13 cellular contexts compared by ENCODE assay signal in genomic region chr3:72157782-72158638, GRCh38.
DNase-seq lines count a peak whose midpoint lies in the region; ATAC-seq, FAIRE-seq and TF ChIP-seq lines count a peak whose summit lies in the region.
"Had no signal": no experiment of that assay in that cellular context is flagged by ENCODE, and none has a peak within 500 bp of the region (broad histone marks: within the 10 kb centered on the region; RNA-seq: fewer than 3 reads in every experiment).

No MANE protein-coding gene starts in this region.

- no peak overlapping the region for H3K27ac ChIP-seq in left ventricle myocardium inferior (replicated peaks)
- H3K27ac ChIP-seq: colonic mucosa, foreskin keratinocyte had no signal

- no peak for TF ChIP-seq CTCF in GM20000 (IDR thresholded peaks at IDR 0.05; ENCODE audit: extremely low read depth, missing control alignments)
- no peak for TF ChIP-seq CTCF in left ventricle myocardium inferior (IDR thresholded peaks at IDR 0.05; ENCODE audit: borderline replicate concordance)
- no peak for TF ChIP-seq CTCF in D721Med (IDR thresholded peaks at IDR 0.05; ENCODE audit: insufficient read depth, missing control alignments)

- no peaks in the 10 kb centered on the region for H3K9me3 ChIP-seq in left ventricle myocardium inferior (replicated peaks)
- no peaks in the 10 kb centered on the region for H3K9me3 ChIP-seq in MG63
- H3K9me3 ChIP-seq: colonic mucosa had no signal

- H3K27me3 ChIP-seq in left ventricle myocardium inferior (ENCODE audit: low read depth) = no peaks in the 10 kb centered on the region
- H3K27me3 ChIP-seq in MG63 = no peaks in the 10 kb centered on the region
- H3K27me3 ChIP-seq: colonic mucosa had no signal

- FAIRE-seq in D721Med (lab: Jason Lieb, UNC) = no peak

- DNase-seq in GM20000 (ENCODE audit: low spot score) (no peak), left ventricle myocardium inferior (no peak), D721Med (ENCODE audit: insufficient read length, low spot score) (no peak), MG63 (no peak)
- DNase-seq: activated CD4-positive, alpha-beta memory T cell treated with anti-CD3 and anti-CD28 coated beads, Interleukin-2, amount 10 ng/mL, durations not matched to agents 7 days and 5 days; colonic mucosa; foreskin keratinocyte; NCI-H1436; stimulated activated CD4-positive, alpha-beta T cell treated with anti-CD3 and anti-CD28 coated beads, Interleukin-4, amount 100 ng/mL, for 4 hours had no signal

- H3K4me3 ChIP-seq in left ventricle myocardium inferior = no peak overlapping the region
- H3K4me3 ChIP-seq in MG63 = no peak overlapping the region
- H3K4me3 ChIP-seq: colonic mucosa had no signal

- intact Hi-C loops in left ventricle myocardium inferior (cut with micrococcal nuclease) = no loop called here

- ATAC-seq in GM18511 (IDR thresholded peaks at IDR 0.05; ENCODE audit: unreplicated experiment) (peak; percentile 80), GM21447 (IDR thresholded peaks at IDR 0.05; ENCODE audit: unreplicated experiment) (peak; percentile 65), HG03439 (IDR thresholded peaks at IDR 0.05; ENCODE audit: unreplicated experiment) (peak; percentile 48), esophagus mucosa (peak; percentile 42)
- ATAC-seq: foreskin keratinocyte had no signal

- H3K36me3 ChIP-seq in left ventricle myocardium inferior (no peaks in the 10 kb centered on the region), MG63 (no peaks in the 10 kb centered on the region)
- H3K36me3 ChIP-seq: colonic mucosa had no signal

- peaks cover 21% of the 10 kb centered on the region for H3K4me1 ChIP-seq in left ventricle myocardium inferior
- H3K4me1 ChIP-seq: foreskin keratinocyte had no signal
